Comparison of ENCODE assay signal across 19 cellular contexts in genomic region chr16:48352648-48353347, GRCh38. TPM values are rescaled to one million over a fixed set of nuclear protein-coding genes. Genes with fewer than 3 reads are reported as not detected.
DNase-seq lines count a peak whose midpoint lies in the region; ATAC-seq and TF ChIP-seq lines count a peak whose summit lies in the region.
"Had no signal": no experiment of that assay in that cellular context is flagged by ENCODE, and none has a peak within 500 bp of the region (broad histone marks: within the 10 kb centered on the region; RNA-seq: fewer than 3 reads in every experiment).

No MANE protein-coding gene starts in this region.

- no peaks in the 10 kb centered on the region for H3K27me3 Mint-ChIP-seq in activated T-cell treated with anti-CD3 and anti-CD28 coated beads, Interleukin-2, amount 50 U/mL, for 24 hours
- no peaks in the 10 kb centered on the region for H3K27me3 Mint-ChIP-seq in activated T-cell treated with anti-CD3 and anti-CD28 coated beads, Interleukin-2, amount 50 U/mL, for 4 hours (ENCODE audit: low read depth)
- H3K27me3 Mint-ChIP-seq in CD14-positive monocyte (ENCODE audit: low read depth in 3 of 3) (no peaks in the 10 kb centered on the region), brain (no peaks in the 10 kb centered on the region)
- H3K27me3 Mint-ChIP-seq: memory B cell, T-cell had no signal

- no peaks in the 10 kb centered on the region for H4K20me1 ChIP-seq in PC-9 (ENCODE audit: insufficient read depth)

- no peaks in the 10 kb centered on the region for H3K27me3 ChIP-seq in PC-9 (ENCODE audit: insufficient read depth, low read depth)
- H3K27me3 ChIP-seq: esophagus muscularis mucosa, heart right ventricle, pancreas, testis had no signal

- H3K4me2 ChIP-seq in PC-9 = no peak overlapping the region

- no peaks in the 10 kb centered on the region for H3K9me2 ChIP-seq in PC-9 (ENCODE audit: insufficient read depth)

- TF ChIP-seq CTCF in CD14-positive monocyte (IDR thresholded peaks at IDR 0.05) (no peak), brain (conservative IDR thresholded peaks at IDR 0.05) (no peak), PC-9 (conservative IDR thresholded peaks at IDR 0.05) (no peak)

- no peak for ATAC-seq in activated T-cell treated with anti-CD3 and anti-CD28 coated beads, Interleukin-2, amount 50 U/mL, for 4 hours
- ATAC-seq in left lobe of liver (peak; percentile 26), GM21737 (IDR thresholded peaks at IDR 0.05; ENCODE audit: unreplicated experiment) (no peak)

- peaks cover 35% of the 10 kb centered on the region for H3K4me1 Mint-ChIP-seq in activated T-cell treated with anti-CD3 and anti-CD28 coated beads, Interleukin-2, amount 50 U/mL, for 24 hours (ENCODE audit: low read depth)
- H3K4me1 Mint-ChIP-seq in activated T-cell treated with anti-CD3 and anti-CD28 coated beads, Interleukin-2, amount 50 U/mL, for 4 hours (ENCODE audit: low read depth) = peaks cover 10% of the 10 kb centered on the region
- H3K4me1 Mint-ChIP-seq in CD14-positive monocyte (peaks cover 8% of the 10 kb centered on the region), brain (peaks cover 26% of the 10 kb centered on the region)

- CTCF ChIA-PET in PC-9 (lab: Charles Lee) = interaction anchor here (0.7 to 2.3 kb wide), 3 partner anchors 127 to 271 kb away, joined by 7 to 24 read pairs (median 22); no protein-coding TSS in a partner anchor

- H3K4me3 ChIP-seq in PC-9 = no peak overlapping the region
- H3K4me3 ChIP-seq: esophagus muscularis mucosa, GM23248, heart right ventricle, pancreas, testis had no signal

- H3K36me3 Mint-ChIP-seq in activated T-cell treated with anti-CD3 and anti-CD28 coated beads, Interleukin-2, amount 50 U/mL, for 24 hours (ENCODE audit: low read depth) = peaks cover 84% of the 10 kb centered on the region
- peaks cover 21% of the 10 kb centered on the region for H3K36me3 Mint-ChIP-seq in activated T-cell treated with anti-CD3 and anti-CD28 coated beads, Interleukin-2, amount 50 U/mL, for 4 hours (ENCODE audit: insufficient read depth)
- H3K36me3 Mint-ChIP-seq in CD14-positive monocyte (peaks cover 66 to 72% of the 10 kb centered on the region in 2 donors), brain (peaks cover 83% of the 10 kb centered on the region)

- peak overlapping the region; percentile 78 for H3K27ac Mint-ChIP-seq in activated T-cell treated with anti-CD3 and anti-CD28 coated beads, Interleukin-2, amount 50 U/mL, for 24 hours
- H3K27ac Mint-ChIP-seq in CD14-positive monocyte (peak overlapping the region in 4 of 7 donors; percentile 12 to 68 (median 50)), brain (peak overlapping the region in 4 of 5 experiments; percentile 20 to 83 (median 56))

- no peaks in the 10 kb centered on the region for H3K9me3 ChIP-seq in PC-9 (ENCODE audit: insufficient read depth, low read depth)
- H3K9me3 ChIP-seq: esophagus muscularis mucosa, heart right ventricle, pancreas, testis had no signal

- no peaks in the 10 kb centered on the region for H3K4me1 ChIP-seq in PC-9 (replicated peaks; ENCODE audit: insufficient read depth)
- H3K4me1 ChIP-seq: pancreas, testis had no signal

- H3K4me3 Mint-ChIP-seq in activated T-cell treated with anti-CD3 and anti-CD28 coated beads, Interleukin-2, amount 50 U/mL, for 24 hours = no peak overlapping the region
- no peak overlapping the region for H3K4me3 Mint-ChIP-seq in activated T-cell treated with anti-CD3 and anti-CD28 coated beads, Interleukin-2, amount 50 U/mL, for 4 hours
- H3K4me3 Mint-ChIP-seq in CD14-positive monocyte (no peak overlapping the region), brain (no peak overlapping the region)
- H3K4me3 Mint-ChIP-seq: memory B cell, T-cell, WTC11 had no signal

- DNase-seq in activated T-cell treated with anti-CD3 and anti-CD28 coated beads, Interleukin-2, amount 50 U/mL, for 24 hours = no peak
- no peak for DNase-seq in activated T-cell treated with anti-CD3 and anti-CD28 coated beads, Interleukin-2, amount 50 U/mL, for 4 hours
- no peak for DNase-seq in CD14-positive monocyte (ENCODE audit: low spot score)
- DNase-seq in left lobe of liver (ENCODE audit: low spot score) = no peak
- no peak for DNase-seq in PC-9
- no peak for DNase-seq in NCI-H1694 (lab: John Stamatoyannopoulos, UW)
- DNase-seq: kidney, NCI-H187, NCI-H446 treated with DMSO at 0.1 percent for 48 hours had no signal

- no TSS peak for BruUV-seq in PC-9 (replicated peaks; lab: Mats Ljungman, UMichigan)

- no peak overlapping the region for H2AFZ ChIP-seq in PC-9
- H2AFZ ChIP-seq: GM23248 had no signal

- peaks cover 23% of the 10 kb centered on the region; the same call in 1 of the 2 replicates for H3F3A ChIP-seq in PC-9 (ENCODE audit: insufficient read depth, low read depth)

- H3K27ac ChIP-seq in PC-9 = no peak overlapping the region
- H3K27ac ChIP-seq: esophagus muscularis mucosa, GM23248, heart right ventricle, pancreas, testis had no signal

- H3K9me3 Mint-ChIP-seq in activated T-cell treated with anti-CD3 and anti-CD28 coated beads, Interleukin-2, amount 50 U/mL, for 24 hours = no peaks in the 10 kb centered on the region
- no peaks in the 10 kb centered on the region for H3K9me3 Mint-ChIP-seq in activated T-cell treated with anti-CD3 and anti-CD28 coated beads, Interleukin-2, amount 50 U/mL, for 4 hours
- H3K9me3 Mint-ChIP-seq in CD14-positive monocyte (no peaks in the 10 kb centered on the region), brain (peaks cover 0 to 3% (median 0%) of the 10 kb centered on the region in 5 experiments)
- H3K9me3 Mint-ChIP-seq: memory B cell, T-cell, WTC11 had no signal

- 0 out of 2 replicates have a peak, but pooled peaks cover 18% of the 10 kb centered on the region for H3K36me3 ChIP-seq in PC-9 (ENCODE audit: low read depth)

- POLR2A ChIA-PET in PC-9 (lab: Charles Lee; ENCODE audit: unreplicated experiment) = interaction anchor here (0.7 kb wide), 1 partner anchor 16 kb away, joined by 6 read pairs; no protein-coding TSS in a partner anchor

- H3K79me2 ChIP-seq in PC-9 (ENCODE audit: low read depth) = no peaks in the 10 kb centered on the region

- intact Hi-C loops in CD14-positive monocyte (cut with micrococcal nuclease) = loop anchor here (2.0 to 5.0 kb wide), 5 partner anchors 35 to 280 kb away; partner anchors contain the start of gene SIAH1 (in 1 of the 2)
- intact Hi-C loops in PC-9 (cut with micrococcal nuclease; ENCODE audit: unreplicated experiment) = loop anchor here (1.0 to 5.0 kb wide), 4 partner anchors 105 to 278 kb away; no protein-coding TSS in a partner anchor

RNA-seq across cellular contexts. Expression of gene SIAH1, which starts 32.4 kb away (rescaled TPM):
- 10 to 100 TPM in 2 of 3 donors, 1 to 10 TPM in 1; 10.0 to 12.2 (median 10.4) TPM for total RNA-seq in activated T-cell treated with anti-CD3 and anti-CD28 coated beads, Interleukin-2, amount 50 U/mL, for 4 hours
- 1 to 10 TPM; 4.9 to 5.6 TPM for polyA plus RNA-seq in CD14-positive monocyte
- polyA plus RNA-seq in brain (ENCODE audit: insufficient read depth, low read depth, low replicate concordance) = 22.3 TPM
- 6.9 TPM for total RNA-seq in left lobe of liver
- total RNA-seq in PC-9 (2021) = 18.6 and 22.8 TPM in 2 replicates
